24 cellular contexts compared by ENCODE assay signal in the genomic region with DNA sequence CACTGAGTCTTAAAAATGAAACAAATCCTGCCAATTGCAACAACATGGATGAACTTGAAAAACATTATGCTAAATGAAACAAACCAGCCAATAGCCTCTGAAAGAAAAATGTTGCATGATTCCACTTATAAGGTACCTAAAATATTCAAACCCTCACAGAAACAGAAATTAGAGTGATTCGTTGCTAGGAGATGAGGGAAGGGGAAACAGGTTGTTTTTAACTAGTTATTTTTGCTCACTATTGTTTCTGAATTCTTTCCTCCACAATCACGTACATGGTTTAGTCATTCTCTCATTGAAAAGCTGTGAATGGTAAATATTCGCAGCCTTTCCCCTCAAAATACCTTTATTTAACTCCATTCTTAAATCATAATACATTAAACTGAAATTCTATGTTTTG. TPM values are rescaled to one million over a fixed set of nuclear protein-coding genes. Genes with fewer than 3 reads are reported as not detected.
A peak's percentile ranks its signal among the peaks of the same experiment; 100 is the strongest.
DNase-seq lines count a peak whose midpoint lies in the region; ATAC-seq, FAIRE-seq and TF ChIP-seq lines count a peak whose summit lies in the region.
"Had no signal": no experiment of that assay in that cellular context is flagged by ENCODE, and none has a peak within 500 bp of the region (broad histone marks: within the 10 kb centered on the region; RNA-seq: fewer than 3 reads in every experiment).

No MANE protein-coding gene starts in this region.

- H2AFZ ChIP-seq in endothelial cell of umbilical vein (ENCODE audit: low read depth, low read length) (peak overlapping the region; percentile 34), osteoblast (ENCODE audit: low read length) (peak overlapping the region; percentile 7)
- H2AFZ ChIP-seq: GM23338 had no signal

- H4K20me1 ChIP-seq in endothelial cell of umbilical vein (replicated peaks; ENCODE audit: control insufficient read depth, extremely low read depth, insufficient read depth, low read length), result no peaks in the 10 kb centered on the region
- no peaks in the 10 kb centered on the region for H4K20me1 ChIP-seq in osteoblast (ENCODE audit: insufficient read depth, low read length)
- H4K20me1 ChIP-seq: BLaER1 treated with 17β-estradiol and CSF1 and Interleukin-3, amounts not matched to agents 10 nM and 100 nM had no signal

- H3K36me3 ChIP-seq in endothelial cell of umbilical vein (ENCODE audit: control insufficient read depth in 2 of 2, extremely low read depth in 1 of 2, insufficient read depth in 2 of 2, low read length in 2 of 2) (no peaks in the 10 kb centered on the region), osteoblast (ENCODE audit: insufficient read depth, low read length) (no peaks in the 10 kb centered on the region)
- H3K36me3 ChIP-seq: BE2C; BLaER1 treated with 17β-estradiol and CSF1 and Interleukin-3, amounts not matched to agents 10 nM and 100 nM had no signal

- dilution Hi-C loops in endothelial cell of umbilical vein (cut with MboI; ENCODE audit: extremely low pct_ligation_motif_present, low sequenced_read_pairs), result no loop called here

- DNase-seq in HFFc6, result no peak
- DNase-seq in dermis blood vessel endothelial cell, result peak; percentile 59
- peak; percentile 83 for DNase-seq in endothelial cell of umbilical vein (ENCODE audit: low read depth, low spot score)
- no peak for DNase-seq in osteoblast (ENCODE audit: insufficient read length, low spot score, missing footprints)
- no peak for DNase-seq in D721Med (ENCODE audit: insufficient read length, low spot score)
- DNase-seq in NCI-H748 treated with DMSO at 0.1 percent for 48 hours (lab: John Stamatoyannopoulos, UW), result no peak
- DNase-seq: 8988T; ACHN; AML-193; BE2C; CD4-positive, alpha-beta T cell; CD8-positive, alpha-beta memory T cell; DMS153; DND-41; H9 had no signal

- no peaks in the 10 kb centered on the region for H3K9me3 ChIP-seq in endothelial cell of umbilical vein (replicated peaks; ENCODE audit: control insufficient read depth, insufficient read depth, low read length)
- no peaks in the 10 kb centered on the region for H3K9me3 ChIP-seq in osteoblast (ENCODE audit: low read depth, low read length)
- H3K9me3 ChIP-seq: A549; BE2C; BLaER1 treated with 17β-estradiol and CSF1 and Interleukin-3, amounts not matched to agents 10 nM and 100 nM had no signal

- H3K4me2 ChIP-seq in endothelial cell of umbilical vein (ENCODE audit: insufficient read depth, low read length), result no peak overlapping the region
- H3K4me2 ChIP-seq in osteoblast (ENCODE audit: insufficient read depth, low read length), result no peak overlapping the region
- H3K4me2 ChIP-seq: A549; BLaER1 treated with 17β-estradiol and CSF1 and Interleukin-3, amounts not matched to agents 10 nM and 100 nM; GM23338 had no signal

- H3K36me3 Mint-ChIP-seq in HFFc6 (ENCODE audit: low read depth), result no peaks in the 10 kb centered on the region
- H3K36me3 Mint-ChIP-seq: CD14-positive monocyte; CD8-positive, alpha-beta memory T cell had no signal

- BruUV-seq in endothelial cell of umbilical vein (replicated peaks; lab: Mats Ljungman, UMichigan), result no TSS peak

- H3K27ac Mint-ChIP-seq in HFFc6, result no peak overlapping the region; the same call in 1 of the 2 replicates
- H3K27ac Mint-ChIP-seq: CD14-positive monocyte; CD4-positive, alpha-beta T cell; CD8-positive, alpha-beta memory T cell; GM23338; H9 had no signal

- H3K4me1 Mint-ChIP-seq in HFFc6 (ENCODE audit: low read depth), result peaks cover 7% of the 10 kb centered on the region
- H3K4me1 Mint-ChIP-seq: CD14-positive monocyte; CD8-positive, alpha-beta memory T cell; GM23338; H9 had no signal

- no peak overlapping the region for H3K4me3 ChIP-seq in endothelial cell of umbilical vein (replicated peaks in 1 of 3; ENCODE audit: insufficient read depth in 1 of 3, low read depth in 1 of 3, low read length in 3 of 3)
- no peak overlapping the region for H3K4me3 ChIP-seq in osteoblast (ENCODE audit: insufficient read depth, low read length)
- H3K4me3 ChIP-seq: A549; BLaER1 treated with 17β-estradiol and CSF1 and Interleukin-3, amounts not matched to agents 10 nM and 100 nM; GM12878; GM23338 had no signal

- H3K4me1 ChIP-seq in endothelial cell of umbilical vein (ENCODE audit: control insufficient read depth, extremely low read depth, insufficient read depth, low read length), result no peaks in the 10 kb centered on the region
- no peaks in the 10 kb centered on the region for H3K4me1 ChIP-seq in osteoblast (ENCODE audit: insufficient read depth, low read length)
- H3K4me1 ChIP-seq: A549; BE2C; BLaER1 treated with 17β-estradiol and CSF1 and Interleukin-3, amounts not matched to agents 10 nM and 100 nM had no signal

- H3K27me3 ChIP-seq in endothelial cell of umbilical vein (ENCODE audit: control insufficient read depth in 2 of 2, insufficient read depth in 2 of 2, low read length in 2 of 2) (no peaks in the 10 kb centered on the region), osteoblast (ENCODE audit: insufficient read depth, low read length) (no peaks in the 10 kb centered on the region)
- H3K27me3 ChIP-seq: BE2C; BLaER1 treated with 17β-estradiol and CSF1 and Interleukin-3, amounts not matched to agents 10 nM and 100 nM had no signal

- no peaks in the 10 kb centered on the region for H3K9me1 ChIP-seq in endothelial cell of umbilical vein (replicated peaks; ENCODE audit: control insufficient read depth, extremely low read depth, insufficient read depth, low read length)

- POLR2A ChIA-PET in endothelial cell of umbilical vein (lab: Charles Lee), result no interaction called here

- H3K27me3 Mint-ChIP-seq in HFFc6 (ENCODE audit: insufficient read depth), result no peaks in the 10 kb centered on the region
- H3K27me3 Mint-ChIP-seq: CD4-positive, alpha-beta T cell; CD8-positive, alpha-beta memory T cell had no signal

- TF ChIP-seq POLR2A in endothelial cell of umbilical vein (IDR thresholded peaks at IDR 0.05; ENCODE audit: low read depth, low read length), result no peak

- CTCF ChIA-PET in endothelial cell of umbilical vein (lab: Charles Lee), result no interaction called here

- intact Hi-C loops in endothelial cell of umbilical vein (cut with micrococcal nuclease), result no loop called here

- no peaks in the 10 kb centered on the region for H3K9me3 Mint-ChIP-seq in HFFc6
- H3K9me3 Mint-ChIP-seq: CD4-positive, alpha-beta T cell; GM23338; H9 had no signal

- peak overlapping the region; percentile 35; the same call in 1 of the 2 replicates for H3K4me3 Mint-ChIP-seq in HFFc6
- H3K4me3 Mint-ChIP-seq: CD14-positive monocyte; CD4-positive, alpha-beta T cell; CD8-positive, alpha-beta memory T cell; GM23338; H9 had no signal

- ATAC-seq in HG03521 (IDR thresholded peaks at IDR 0.05; ENCODE audit: unreplicated experiment), result no peak
- ATAC-seq: A549, GM12878, GM23338 had no signal

- FAIRE-seq in endothelial cell of umbilical vein (lab: Jason Lieb, UNC), result no peak
- FAIRE-seq in D721Med (lab: Jason Lieb, UNC), result no peak
- FAIRE-seq: A549, G401.6, GM12878, GM18507 had no signal

- H3K9ac ChIP-seq in endothelial cell of umbilical vein (replicated peaks; ENCODE audit: extremely low read depth, insufficient read depth, low read length), result no peak overlapping the region
- H3K9ac ChIP-seq: BLaER1 treated with 17β-estradiol and CSF1 and Interleukin-3, amounts not matched to agents 10 nM and 100 nM had no signal

- TF ChIP-seq CTCF in HFFc6 (IDR thresholded peaks at IDR 0.05) (no peak), endothelial cell of umbilical vein (IDR thresholded peaks at IDR 0.05; ENCODE audit: extremely low read depth in 1 of 2, insufficient read depth in 1 of 2, low read depth in 1 of 2, low read length in 2 of 2) (no peak), osteoblast (IDR thresholded peaks at IDR 0.05; ENCODE audit: extremely low read depth, low read depth, low read length) (no peak), D721Med (IDR thresholded peaks at IDR 0.05; ENCODE audit: insufficient read depth, missing control alignments) (no peak)

- no peak overlapping the region for H3K27ac ChIP-seq in endothelial cell of umbilical vein (ENCODE audit: insufficient read depth, low read depth, low read length)
- H3K27ac ChIP-seq in osteoblast (ENCODE audit: low read depth, low read length), result no peak overlapping the region
- H3K27ac ChIP-seq: A549; BLaER1 treated with 17β-estradiol and CSF1 and Interleukin-3, amounts not matched to agents 10 nM and 100 nM had no signal

- no peaks in the 10 kb centered on the region for H3K79me2 ChIP-seq in endothelial cell of umbilical vein (ENCODE audit: control insufficient read depth, insufficient read depth, low read length)
- H3K79me2 ChIP-seq in osteoblast (ENCODE audit: insufficient read depth, low read length), result no peaks in the 10 kb centered on the region

TF ChIP-seq in endothelial cell of umbilical vein, 7 proteins besides CTCF, POLR2A, EP300 and RAD21:
- TF ChIP-seq, protein P1, sequence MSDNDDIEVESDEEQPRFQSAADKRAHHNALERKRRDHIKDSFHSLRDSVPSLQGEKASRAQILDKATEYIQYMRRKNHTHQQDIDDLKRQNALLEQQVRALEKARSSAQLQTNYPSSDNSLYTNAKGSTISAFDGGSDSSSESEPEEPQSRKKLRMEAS (IDR thresholded peaks at IDR 0.05; ENCODE audit: insufficient read depth, insufficient read length), result no peak
- TF ChIP-seq EZH2 (IDR thresholded peaks at IDR 0.05; ENCODE audit: borderline replicate concordance, low read depth, low read length, severe bottlenecking) (no peak), MYC (IDR thresholded peaks at IDR 0.05; ENCODE audit: low read depth, low read length) (no peak), JUN (IDR thresholded peaks at IDR 0.05; ENCODE audit: borderline replicate concordance, insufficient read depth, insufficient read length, low read depth) (no peak), GATA2 (IDR thresholded peaks at IDR 0.05; ENCODE audit: insufficient read depth, insufficient read length, low read depth, low read length) (no peak), POLR2AphosphoS5 (IDR thresholded peaks at IDR 0.05; ENCODE audit: insufficient read depth, low read depth, low read length) (no peak), FOS (IDR thresholded peaks at IDR 0.05; ENCODE audit: borderline replicate concordance, insufficient read depth, low read length) (no peak)

RNA-seq across cellular contexts. Expression of a gene that starts 14.0 kb away (rescaled TPM):
- not detected for total RNA-seq in HFFc6 (2021; fragmentation: NEBNext Ultra II Directional; extraction: Animal tissue kit (Norgen Biotek cat#: 25700))
- total RNA-seq in dermis blood vessel endothelial cell, result not detected in 2 replicates
- not detected in 2 replicates for total RNA-seq in endothelial cell of umbilical vein
- not detected in 2 replicates for polyA plus RNA-seq in endothelial cell of umbilical vein
- not detected in 2 replicates for polyA plus RNA-seq in endothelial cell of umbilical vein (2011; cell fraction: cytosol; rRNA removed)
- polyA plus RNA-seq in endothelial cell of umbilical vein (2011; cell fraction: nucleus; rRNA removed), result not detected in 2 replicates
- polyA plus RNA-seq in endothelial cell of umbilical vein (2012), result not detected in 2 replicates
- polyA minus RNA-seq in endothelial cell of umbilical vein, result 0.13 TPM in 1 of 2 replicates, not detected in the other
- not detected for polyA minus RNA-seq in endothelial cell of umbilical vein (2011; cell fraction: cytosol; rRNA and poly(A)+ RNA removed)
- not detected in 2 replicates for polyA minus RNA-seq in endothelial cell of umbilical vein (2011; cell fraction: nucleus; rRNA and poly(A)+ RNA removed)
- not detected in 2 replicates for total RNA-seq in osteoblast
- total RNA-seq: CD4-positive, alpha-beta T cell; CD8-positive, alpha-beta memory T cell; GM12878; GM23338; H4; H9 had no signal
- polyA plus RNA-seq: A549; CD14-positive monocyte; CD8-positive, alpha-beta memory T cell; GM12878 had no signal

Comparison
In these comparisons a context has a peak if more than half of its experiments do, and no peak if none do; other contexts are left out.
1. DNase-seq: peak in dermis blood vessel endothelial cell (single experiment) and endothelial cell of umbilical vein (single experiment); none in HFFc6 (single experiment), osteoblast (single experiment), D721Med (single experiment) and NCI-H748 treated with DMSO at 0.1 percent for 48 hours (single experiment).